In the genomic region with DNA sequence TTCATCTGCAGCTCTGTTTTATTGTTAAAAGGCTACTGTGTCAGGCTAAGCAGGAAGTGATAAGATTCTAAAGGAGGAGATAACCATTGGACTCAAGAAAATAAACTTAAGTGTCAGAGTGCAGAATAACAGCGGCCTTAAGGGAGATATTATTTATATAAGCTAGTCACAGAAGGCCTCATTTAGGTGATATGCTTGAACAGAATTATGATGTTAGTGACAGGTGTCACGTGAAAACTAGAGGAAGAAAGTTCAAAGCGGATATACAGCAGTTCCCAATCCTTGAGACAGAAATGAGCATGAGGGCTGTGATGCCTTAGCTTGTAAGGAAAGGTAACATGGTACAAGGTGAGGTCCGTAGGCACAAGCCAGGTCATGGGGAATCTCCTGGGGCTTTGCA, we compare ENCODE assay signal across 10 cellular contexts.
"Had no signal": no experiment of that assay in that cellular context is flagged by ENCODE, and none has a peak within 500 bp of the region (broad histone marks: within the 10 kb centered on the region; RNA-seq: fewer than 3 reads in every experiment).

No MANE protein-coding gene starts in this region.

- DNase-seq: GM23248, GOT3, H7, HFFc6, KBM-7 had no signal

- H3K27me3 Mint-ChIP-seq: IgD-negative memory B cell had no signal

- H3K27ac Mint-ChIP-seq: HFFc6, IgD-negative memory B cell had no signal

- H2AFZ ChIP-seq: GM23248 had no signal

- H3K9me3 Mint-ChIP-seq: HFFc6, IgD-negative memory B cell had no signal

- ATAC-seq: HCT116 had no signal

- H3K9me3 ChIP-seq: HAP-1 had no signal

- H3K4me3 Mint-ChIP-seq: HFFc6, IgD-negative memory B cell had no signal

- H3K4me1 Mint-ChIP-seq: IgD-negative memory B cell had no signal

- H3K4me2 ChIP-seq: KMS-11 had no signal

- H3K36me3 Mint-ChIP-seq: IgD-negative memory B cell had no signal

- H3K27ac ChIP-seq: GM23248, HL-60, KMS-11 had no signal

- H3K9ac ChIP-seq: GM23248, KMS-11 had no signal

- H3K36me3 ChIP-seq: HAP-1 had no signal

- H3K4me3 ChIP-seq: GM23248, HAP-1 had no signal
